In genomic region chr16:68072038-68072695, GRCh38 we compare ENCODE assay signal across 1 cellular context.
TF ChIP-seq lines count a peak whose summit lies in the region.

No MANE protein-coding gene starts in this region.

TF ChIP-seq in GM23338, 12 proteins besides CTCF, POLR2A, EP300 and RAD21 (continued from another document):
- TF ChIP-seq CREB1 (CRISPR knock-in tag; IDR thresholded peaks at IDR 0.05; ENCODE audit: low read depth) (no peak), REST (IDR thresholded peaks at IDR 0.05; ENCODE audit: unreplicated experiment) (no peak), STAT1 (IDR thresholded peaks at IDR 0.05; ENCODE audit: unreplicated experiment) (no peak), JUNB (IDR thresholded peaks at IDR 0.05; ENCODE audit: unreplicated experiment) (no peak)
TF ChIP-seq in GM23338: peak in this region for 0.
